ENCODE assay signal across 20 cellular contexts in genomic region chr17:1467258-1467657, GRCh38.
"Had no signal": no experiment of that assay in that cellular context is flagged by ENCODE, and none has a peak within 500 bp of the region (broad histone marks: within the 10 kb centered on the region; RNA-seq: fewer than 3 reads in every experiment).

No MANE protein-coding gene starts in this region.

- H3K4me3 ChIP-seq: ovary, psoas muscle, right lobe of liver, sigmoid colon, stomach, thoracic aorta, tibial artery, transverse colon, upper lobe of right lung, uterus had no signal

- H3K36me3 ChIP-seq: ovary, uterus had no signal

- H3K27ac ChIP-seq: ovary, parathyroid adenoma, thoracic aorta, transverse colon, upper lobe of right lung, uterus had no signal

- DNase-seq: naive thymus-derived CD8-positive, alpha-beta T cell; occipital lobe; posterior cingulate gyrus; stimulated activated CD4-positive, alpha-beta T cell treated with anti-CD3 and anti-CD28 coated beads, Interleukin-15, amount 100 ng/mL, for 24 hours; stimulated activated CD4-positive, alpha-beta T cell treated with anti-CD3 and anti-CD28 coated beads, Interleukin-2, amount 100 ng/mL, for 24 hours; stimulated activated CD4-positive, alpha-beta T cell treated with anti-CD3 and anti-CD28 coated beads, Interleukin-2, amount 100 ng/mL, for 48 hours; stimulated activated CD4-positive, alpha-beta T cell treated with anti-CD3 and anti-CD28 coated beads, Interleukin-4, amount 100 ng/mL, for 24 hours; stimulated activated naive B cell treated with anti-CD40 and anti-IgM and Interleukin-4, amounts not matched to agents 10 μg/mL and 1 μg/mL and 100 μg/mL, for 72 hours; stimulated activated naive CD4-positive, alpha-beta T cell treated with Interleukin-2 at 50 U/mL for 16 hours; stomach; tibial artery; transverse colon had no signal

- H3K9me3 ChIP-seq: ovary, psoas muscle, right lobe of liver, sigmoid colon, stomach, thoracic aorta, tibial artery, transverse colon, upper lobe of right lung, uterus had no signal

- H3K9ac ChIP-seq: parathyroid adenoma had no signal

- H2AFZ ChIP-seq: parathyroid adenoma had no signal

- H3K27me3 ChIP-seq: ovary, right lobe of liver, sigmoid colon, stomach, tibial artery, transverse colon, upper lobe of right lung, uterus had no signal

- H3K4me1 ChIP-seq: parathyroid adenoma, uterus had no signal
